Comparison of ENCODE assay signal across 19 cellular contexts in the genomic region with DNA sequence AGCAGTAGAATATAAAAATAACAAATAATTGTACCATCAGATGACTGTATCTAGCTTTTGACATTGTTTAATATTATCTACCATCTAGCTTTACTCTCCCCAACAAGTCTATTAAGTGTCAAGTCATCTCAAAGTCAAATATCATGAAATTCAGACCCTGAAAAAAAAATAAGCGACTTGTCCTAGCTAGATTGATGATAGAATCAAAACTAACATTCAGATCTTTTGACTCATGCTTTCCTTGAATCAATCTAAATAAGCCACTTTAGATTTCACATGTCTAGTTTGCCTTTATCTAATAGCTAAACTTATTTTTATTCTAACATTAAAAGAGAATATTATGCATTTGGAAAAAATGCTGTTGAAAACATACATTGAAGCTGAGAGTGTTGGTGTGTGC. TPM values are rescaled to one million over a fixed set of nuclear protein-coding genes. Genes with fewer than 3 reads are reported as not detected.
DNase-seq lines count a peak whose midpoint lies in the region; ATAC-seq and TF ChIP-seq lines count a peak whose summit lies in the region.
"Had no signal": no experiment of that assay in that cellular context is flagged by ENCODE, and none has a peak within 500 bp of the region (broad histone marks: within the 10 kb centered on the region; RNA-seq: fewer than 3 reads in every experiment).

No MANE protein-coding gene starts in this region.

- no peak overlapping the region for H2AFZ ChIP-seq in ACC112 (ENCODE audit: low read length, unreplicated experiment)

- H3K4me1 ChIP-seq in ACC112 (ENCODE audit: control insufficient read depth, insufficient read depth, low read length, unreplicated experiment), result peaks cover 9% of the 10 kb centered on the region
- H3K4me1 ChIP-seq: A549, BLaER1 had no signal

- H3K27me3 Mint-ChIP-seq in endothelial cell (ENCODE audit: unreplicated experiment), result peaks cover 1% of the 10 kb centered on the region

- no peaks in the 10 kb centered on the region for H3K36me3 Mint-ChIP-seq in endothelial cell (ENCODE audit: low read depth, unreplicated experiment)
- H3K36me3 Mint-ChIP-seq: CD8-positive, alpha-beta T cell had no signal

- ATAC-seq in SK-N-SH treated with all-trans-retinoic acid at 6 μM for 48 hours, result no peak; the same call in 2 of the 3 replicates
- no peak for ATAC-seq in left lobe of liver
- ATAC-seq: A549; CD8-positive, alpha-beta T cell; K562 had no signal

- H3K27ac Mint-ChIP-seq in endothelial cell (ENCODE audit: unreplicated experiment), result no peak overlapping the region
- H3K27ac Mint-ChIP-seq: CD8-positive, alpha-beta T cell; H9 had no signal

- DNase-seq in M059J (ENCODE audit: low read depth) (peak; percentile 51), renal cortical epithelial cell (ENCODE audit: low read depth) (peak; percentile 26), left lobe of liver (ENCODE audit: low spot score) (no peak), NCI-H1417 treated with DMSO at 0.1 percent for 48 hours (lab: John Stamatoyannopoulos, UW) (no peak), endothelial cell (ENCODE audit: low spot score) (no peak)
- DNase-seq: CD8-positive, alpha-beta T cell; DMS153; DMS79; GF-D8; H9 had no signal

- no peaks in the 10 kb centered on the region for H3K79me2 ChIP-seq in ACC112 (ENCODE audit: control insufficient read depth, insufficient read depth, low read length, unreplicated experiment)

- H3K4me1 Mint-ChIP-seq in endothelial cell (ENCODE audit: unreplicated experiment), result peaks cover 4% of the 10 kb centered on the region

- H3K4me3 ChIP-seq in ACC112 (ENCODE audit: low read depth, low read length), result no peak overlapping the region
- H3K4me3 ChIP-seq: A549, BLaER1, K562 had no signal

- H3K27me3 ChIP-seq in ACC112 (ENCODE audit: insufficient read depth, low read length), result no peaks in the 10 kb centered on the region
- H3K27me3 ChIP-seq: BLaER1 had no signal

- H3K4me3 Mint-ChIP-seq in endothelial cell (ENCODE audit: unreplicated experiment), result no peak overlapping the region
- H3K4me3 Mint-ChIP-seq: CD8-positive, alpha-beta T cell; H9 had no signal

- H3K36me3 ChIP-seq in ACC112 (ENCODE audit: insufficient read depth, low read length), result no peaks in the 10 kb centered on the region
- H3K36me3 ChIP-seq: BLaER1 had no signal

- no peaks in the 10 kb centered on the region for H3K9me3 Mint-ChIP-seq in endothelial cell (ENCODE audit: unreplicated experiment)
- H3K9me3 Mint-ChIP-seq: CD8-positive, alpha-beta T cell; H9 had no signal

- no peak for TF ChIP-seq CTCF in endothelial cell (IDR thresholded peaks at IDR 0.05; ENCODE audit: unreplicated experiment)

- peak overlapping the region; percentile 12; the same call in 1 of the 2 replicates for H3K27ac ChIP-seq in ACC112 (ENCODE audit: low read depth, low read length)
- H3K27ac ChIP-seq: 22Rv1, A549, BLaER1 had no signal

TF ChIP-seq in SK-N-SH treated with all-trans-retinoic acid at 6 μM for 48 hours, 23 proteins besides CTCF, POLR2A, EP300 and RAD21:
- TF ChIP-seq, protein P1, sequence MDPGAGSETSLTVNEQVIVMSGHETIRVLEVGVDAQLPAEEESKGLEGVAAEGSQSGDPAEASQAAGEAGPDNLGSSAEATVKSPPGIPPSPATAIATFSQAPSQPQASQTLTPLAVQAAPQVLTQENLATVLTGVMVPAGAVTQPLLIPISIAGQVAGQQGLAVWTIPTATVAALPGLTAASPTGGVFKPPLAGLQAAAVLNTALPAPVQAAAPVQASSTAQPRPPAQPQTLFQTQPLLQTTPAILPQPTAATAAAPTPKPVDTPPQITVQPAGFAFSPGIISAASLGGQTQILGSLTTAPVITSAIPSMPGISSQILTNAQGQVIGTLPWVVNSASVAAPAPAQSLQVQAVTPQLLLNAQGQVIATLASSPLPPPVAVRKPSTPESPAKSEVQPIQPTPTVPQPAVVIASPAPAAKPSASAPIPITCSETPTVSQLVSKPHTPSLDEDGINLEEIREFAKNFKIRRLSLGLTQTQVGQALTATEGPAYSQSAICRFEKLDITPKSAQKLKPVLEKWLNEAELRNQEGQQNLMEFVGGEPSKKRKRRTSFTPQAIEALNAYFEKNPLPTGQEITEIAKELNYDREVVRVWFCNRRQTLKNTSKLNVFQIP (CRISPR knock-in tag; IDR thresholded peaks at IDR 0.05; ENCODE audit: borderline replicate concordance, low read depth), result no peak; the same call in 1 of the 2 replicates
- TF ChIP-seq TOX (CRISPR knock-in tag; IDR thresholded peaks at IDR 0.05; ENCODE audit: borderline replicate concordance), result peak; percentile 61; the same call in 1 of the 2 replicates

RNA-seq across cellular contexts. Expression of a gene that starts 35.4 kb away (rescaled TPM):
- total RNA-seq in M059J (2014; rRNA removed; shearing (Covaris generic)), result 0.07 TPM in 1 of 2 replicates, not detected in the other
- total RNA-seq in renal cortical epithelial cell (0.25 TPM in 1 of 2 replicates, not detected in the other), left lobe of liver (not detected), endothelial cell (ENCODE audit: unreplicated experiment) (not detected)
- total RNA-seq: Daoy, H1, H9, IMR-90, K562 had no signal

Comparison
In these comparisons a context has a peak if more than half of its experiments do, and no peak if none do; other contexts are left out.
1. DNase-seq: peak in M059J (single experiment) and renal cortical epithelial cell (single experiment); none in left lobe of liver (single experiment), NCI-H1417 treated with DMSO at 0.1 percent for 48 hours (single experiment) and endothelial cell (single experiment).